ENCODE assay signal across 1 cellular context in genomic region chr3:130711885-130712284, GRCh38.
TF ChIP-seq lines count a peak whose summit lies in the region.

No MANE protein-coding gene starts in this region.

TF ChIP-seq in IMR-90, 13 proteins besides CTCF, POLR2A, EP300 and RAD21:
- TF ChIP-seq RCOR1 (IDR thresholded peaks at IDR 0.05; ENCODE audit: insufficient replicate concordance, low read length), result no peak
- no peak for TF ChIP-seq RFX5 (IDR thresholded peaks at IDR 0.05; ENCODE audit: low read depth, low read length)
- no peak for TF ChIP-seq CEBPB (IDR thresholded peaks at IDR 0.05; ENCODE audit: low read depth, low read length)
- TF ChIP-seq FOS (IDR thresholded peaks at IDR 0.05; ENCODE audit: low read depth, low read length), result no peak
- no peak for TF ChIP-seq NFE2L2 (IDR thresholded peaks at IDR 0.05; ENCODE audit: low read depth, low read length)
- no peak for TF ChIP-seq USF2 (IDR thresholded peaks at IDR 0.05; ENCODE audit: low read depth, low read length)
